ENCODE assay signal across 16 cellular contexts in genomic region chr10:100000109-100000502, GRCh38.
"Had no signal": no experiment of that assay in that cellular context is flagged by ENCODE, and none has a peak within 500 bp of the region (broad histone marks: within the 10 kb centered on the region; RNA-seq: fewer than 3 reads in every experiment).

No MANE protein-coding gene starts in this region.

- H3K27me3 ChIP-seq: body of pancreas, uterus had no signal

- H3K4me3 ChIP-seq: body of pancreas, uterus had no signal

- H3K27ac Mint-ChIP-seq: activated naive CD4-positive, alpha-beta T cell treated with anti-CD3 and anti-CD28 coated beads, Interleukin-2, amount 10 ng/mL, durations not matched to agents 7 days and 5 days; activated T-helper 17 cell treated with anti-CD3 and anti-CD28 coated beads, Interleukin-2, amount 50 U/mL, for 72 hours; dendritic cell treated with granulocyte-macrophage colony-stimulating factor and Interleukin-4, amounts not matched to agents 40 ng/mL and 50 ng/mL, for 4 days had no signal

- H3K4me3 Mint-ChIP-seq: activated naive CD4-positive, alpha-beta T cell treated with anti-CD3 and anti-CD28 coated beads, Interleukin-2, amount 10 ng/mL, durations not matched to agents 7 days and 5 days; activated T-helper 17 cell treated with anti-CD3 and anti-CD28 coated beads, Interleukin-2, amount 50 U/mL, for 72 hours; dendritic cell treated with granulocyte-macrophage colony-stimulating factor and Interleukin-4, amounts not matched to agents 40 ng/mL and 50 ng/mL, for 4 days; effector memory CD8-positive, alpha-beta T cell; stimulated activated naive CD8-positive, alpha-beta T cell treated with anti-CD3 and anti-CD28 coated beads, Interleukin-15, amount 100 ng/mL, for 72 hours had no signal

- H3K36me3 Mint-ChIP-seq: activated naive CD4-positive, alpha-beta T cell treated with anti-CD3 and anti-CD28 coated beads, Interleukin-2, amount 10 ng/mL, durations not matched to agents 7 days and 5 days; natural killer cell had no signal

- H3K27me3 Mint-ChIP-seq: activated naive CD4-positive, alpha-beta T cell treated with anti-CD3 and anti-CD28 coated beads, Interleukin-2, amount 10 ng/mL, durations not matched to agents 7 days and 5 days; activated T-helper 17 cell treated with anti-CD3 and anti-CD28 coated beads, Interleukin-2, amount 50 U/mL, for 72 hours; dendritic cell treated with granulocyte-macrophage colony-stimulating factor and Interleukin-4, amounts not matched to agents 40 ng/mL and 50 ng/mL, for 4 days; effector memory CD8-positive, alpha-beta T cell; stimulated activated naive CD8-positive, alpha-beta T cell treated with anti-CD3 and anti-CD28 coated beads, Interleukin-15, amount 100 ng/mL, for 72 hours had no signal

- ATAC-seq: activated T-helper 17 cell treated with anti-CD3 and anti-CD28 coated beads, Interleukin-2, amount 50 U/mL, for 72 hours; body of pancreas; effector memory CD8-positive, alpha-beta T cell; natural killer cell; stimulated activated naive CD8-positive, alpha-beta T cell treated with anti-CD3 and anti-CD28 coated beads, Interleukin-15, amount 100 ng/mL, for 72 hours had no signal

- H3K9me3 ChIP-seq: body of pancreas, uterus had no signal

- DNase-seq: activated CD4-positive, alpha-beta T cell treated with anti-CD3 and anti-CD28 coated beads for 48 hours; activated CD8-positive, alpha-beta memory T cell treated with anti-CD3 and anti-CD28 coated beads for 24 hours; activated naive CD4-positive, alpha-beta T cell treated with anti-CD3 and anti-CD28 coated beads, Interleukin-2, amount 10 ng/mL, durations not matched to agents 7 days and 5 days; amniotic stem cell; body of pancreas; effector memory CD8-positive, alpha-beta T cell; hippocampal formation; natural killer cell; stimulated activated CD4-positive, alpha-beta T cell treated with anti-CD3 and anti-CD28 coated beads, Interleukin-4, amount 100 ng/mL, for 4 hours; stimulated activated naive CD8-positive, alpha-beta T cell treated with anti-CD3 and anti-CD28 coated beads, Interleukin-15, amount 100 ng/mL, for 72 hours; T1000; uterus had no signal

- H3K9me3 Mint-ChIP-seq: activated naive CD4-positive, alpha-beta T cell treated with anti-CD3 and anti-CD28 coated beads, Interleukin-2, amount 10 ng/mL, durations not matched to agents 7 days and 5 days; activated T-helper 17 cell treated with anti-CD3 and anti-CD28 coated beads, Interleukin-2, amount 50 U/mL, for 72 hours; dendritic cell treated with granulocyte-macrophage colony-stimulating factor and Interleukin-4, amounts not matched to agents 40 ng/mL and 50 ng/mL, for 4 days; effector memory CD8-positive, alpha-beta T cell; natural killer cell; stimulated activated naive CD8-positive, alpha-beta T cell treated with anti-CD3 and anti-CD28 coated beads, Interleukin-15, amount 100 ng/mL, for 72 hours had no signal

- H3K36me3 ChIP-seq: uterus had no signal

- H3K27ac ChIP-seq: body of pancreas, epithelial cell of prostate, VCaP had no signal
